Comparison of ENCODE assay signal across 13 cellular contexts in genomic region chr6:132133734-132134490, GRCh38.
DNase-seq lines count a peak whose midpoint lies in the region; ATAC-seq and TF ChIP-seq lines count a peak whose summit lies in the region.
"Had no signal": no experiment of that assay in that cellular context is flagged by ENCODE, and none has a peak within 500 bp of the region (broad histone marks: within the 10 kb centered on the region; RNA-seq: fewer than 3 reads in every experiment).

No MANE protein-coding gene starts in this region.

- in situ Hi-C loops in astrocyte of the spinal cord (cut with HindIII; ENCODE audit: low sequenced_read_pairs) = no loop called here

- H3K9me2 ChIP-seq in GM23338 (ENCODE audit: insufficient read depth) = 0 out of 2 replicates have a peak, but pooled peaks cover 3% of the 10 kb centered on the region

- no peaks in the 10 kb centered on the region for H3K79me2 ChIP-seq in GM23338 (replicated peaks; ENCODE audit: insufficient read depth)

- intact Hi-C loops in lower lobe of right lung (cut with DNase I) = no loop called here

- H3K36me3 Mint-ChIP-seq in GM23338 (ENCODE audit: low read depth) = no peaks in the 10 kb centered on the region

- H3K4me1 ChIP-seq in GM23338 (ENCODE audit: insufficient read depth) (peaks cover 39% of the 10 kb centered on the region), lower lobe of right lung (peaks cover 13% of the 10 kb centered on the region), stomach smooth muscle (ENCODE audit: control insufficient read depth, insufficient read depth, low read length) (peaks cover 25% of the 10 kb centered on the region)

- no peak overlapping the region for H3K27ac ChIP-seq in GM23338 (ENCODE audit: low read depth)
- no peak overlapping the region for H3K27ac ChIP-seq in lower lobe of right lung
- peak overlapping the region; percentile 89 for H3K27ac ChIP-seq in stomach smooth muscle (ENCODE audit: low read length)
- H3K27ac ChIP-seq: KMS-11, WERI-Rb-1 had no signal

- H3K27me3 ChIP-seq in GM23338 (ENCODE audit: insufficient read depth) = no peaks in the 10 kb centered on the region
- H3K27me3 ChIP-seq in lower lobe of right lung (ENCODE audit: low read depth) = no peaks in the 10 kb centered on the region
- H3K27me3 ChIP-seq in stomach smooth muscle (ENCODE audit: control insufficient read depth in 1 of 2, insufficient read depth in 2 of 2, low read length in 2 of 2) = no peaks in the 10 kb centered on the region

- no peaks in the 10 kb centered on the region for H3K9me3 Mint-ChIP-seq in GM23338

- ATAC-seq in GM23338 (no peak), lower lobe of right lung (no peak), HG03139 (IDR thresholded peaks at IDR 0.05; ENCODE audit: unreplicated experiment) (no peak), HG02973 (IDR thresholded peaks at IDR 0.05; ENCODE audit: unreplicated experiment) (no peak)

- H3K4me1 Mint-ChIP-seq in GM23338 = peaks cover 36% of the 10 kb centered on the region

- no peak overlapping the region for H2AFZ ChIP-seq in GM23338

- H3K36me3 ChIP-seq in GM23338 (ENCODE audit: insufficient read depth) (no peaks in the 10 kb centered on the region), lower lobe of right lung (no peaks in the 10 kb centered on the region), stomach smooth muscle (ENCODE audit: control insufficient read depth in 2 of 2, insufficient read depth in 2 of 2, low read length in 2 of 2) (no peaks in the 10 kb centered on the region)
- H3K36me3 ChIP-seq: WERI-Rb-1 had no signal

- no peaks in the 10 kb centered on the region for H4K20me1 ChIP-seq in GM23338 (replicated peaks; ENCODE audit: insufficient read depth)

- H3K4me3 ChIP-seq in GM23338 = no peak overlapping the region
- H3K4me3 ChIP-seq in astrocyte of the spinal cord (ENCODE audit: low read depth, low read length) = no peak overlapping the region
- H3K4me3 ChIP-seq in lower lobe of right lung = no peak overlapping the region
- no peak overlapping the region for H3K4me3 ChIP-seq in stomach smooth muscle (ENCODE audit: low read length in 2 of 2)

- peak; percentile 9 for DNase-seq in GM23338 (ENCODE audit: low spot score)
- peak; percentile 44 for DNase-seq in astrocyte of the spinal cord (ENCODE audit: low read depth, low spot score)
- DNase-seq in lower lobe of right lung = peak; percentile 44
- no peak for DNase-seq in activated CD4-positive, alpha-beta T cell treated with anti-CD3 and anti-CD28 coated beads, Interleukin-2, amount 50 U/mL, for 48 hours
- DNase-seq: activated T-cell treated with anti-CD3 and anti-CD28 coated beads, Interleukin-2, amount 50 U/mL, for 48 hours; mammary epithelial cell; NCI-H446; small intestine; WERI-Rb-1 had no signal

- H3K27me3 Mint-ChIP-seq in GM23338 (ENCODE audit: insufficient read depth, low read depth, poor library complexity) = no peaks in the 10 kb centered on the region

- H3K4me3 Mint-ChIP-seq in GM23338 = no peak overlapping the region

- H3K9me3 ChIP-seq in lower lobe of right lung = no peaks in the 10 kb centered on the region
- no peaks in the 10 kb centered on the region for H3K9me3 ChIP-seq in stomach smooth muscle (ENCODE audit: control insufficient read depth in 2 of 2, low read length in 2 of 2)

- H3K4me2 ChIP-seq in GM23338 = peak overlapping the region; percentile 21; the same call in 1 of the 2 replicates
- H3K4me2 ChIP-seq: KMS-11 had no signal

- TF ChIP-seq CTCF in GM23338 (conservative IDR thresholded peaks at IDR 0.05; ENCODE audit: low read depth in 2 of 2) (no peak), astrocyte of the spinal cord (IDR thresholded peaks at IDR 0.05; ENCODE audit: low read depth, low read length) (no peak), lower lobe of right lung (IDR thresholded peaks at IDR 0.05) (no peak)

- H3K27ac Mint-ChIP-seq in GM23338 = no peak overlapping the region

- no peak overlapping the region for H3K9ac ChIP-seq in stomach smooth muscle (ENCODE audit: low read length in 2 of 2)
- H3K9ac ChIP-seq: KMS-11 had no signal

- H3F3A ChIP-seq in GM23338 (replicated peaks; ENCODE audit: low read depth) = no peaks in the 10 kb centered on the region

TF ChIP-seq in GM23338, 12 proteins besides CTCF, POLR2A, EP300 and RAD21 (continues in another document):
- TF ChIP-seq REST (IDR thresholded peaks at IDR 0.05; ENCODE audit: unreplicated experiment) (no peak), CREB1 (CRISPR knock-in tag; IDR thresholded peaks at IDR 0.05; ENCODE audit: low read depth) (no peak), POLR2AphosphoS5 (IDR thresholded peaks at IDR 0.05; ENCODE audit: low read depth) (no peak), STAT1 (IDR thresholded peaks at IDR 0.05; ENCODE audit: unreplicated experiment) (no peak), ZNF462 (CRISPR knock-in tag; IDR thresholded peaks at IDR 0.05) (no peak)

Comparison
In these comparisons a context has a peak if more than half of its experiments do, and no peak if none do; other contexts are left out.
1. DNase-seq: peak in GM23338 (single experiment), astrocyte of the spinal cord (single experiment) and lower lobe of right lung (single experiment); none in activated CD4-positive, alpha-beta T cell treated with anti-CD3 and anti-CD28 coated beads, Interleukin-2, amount 50 U/mL, for 48 hours (0 of 2).